In the genomic region with DNA sequence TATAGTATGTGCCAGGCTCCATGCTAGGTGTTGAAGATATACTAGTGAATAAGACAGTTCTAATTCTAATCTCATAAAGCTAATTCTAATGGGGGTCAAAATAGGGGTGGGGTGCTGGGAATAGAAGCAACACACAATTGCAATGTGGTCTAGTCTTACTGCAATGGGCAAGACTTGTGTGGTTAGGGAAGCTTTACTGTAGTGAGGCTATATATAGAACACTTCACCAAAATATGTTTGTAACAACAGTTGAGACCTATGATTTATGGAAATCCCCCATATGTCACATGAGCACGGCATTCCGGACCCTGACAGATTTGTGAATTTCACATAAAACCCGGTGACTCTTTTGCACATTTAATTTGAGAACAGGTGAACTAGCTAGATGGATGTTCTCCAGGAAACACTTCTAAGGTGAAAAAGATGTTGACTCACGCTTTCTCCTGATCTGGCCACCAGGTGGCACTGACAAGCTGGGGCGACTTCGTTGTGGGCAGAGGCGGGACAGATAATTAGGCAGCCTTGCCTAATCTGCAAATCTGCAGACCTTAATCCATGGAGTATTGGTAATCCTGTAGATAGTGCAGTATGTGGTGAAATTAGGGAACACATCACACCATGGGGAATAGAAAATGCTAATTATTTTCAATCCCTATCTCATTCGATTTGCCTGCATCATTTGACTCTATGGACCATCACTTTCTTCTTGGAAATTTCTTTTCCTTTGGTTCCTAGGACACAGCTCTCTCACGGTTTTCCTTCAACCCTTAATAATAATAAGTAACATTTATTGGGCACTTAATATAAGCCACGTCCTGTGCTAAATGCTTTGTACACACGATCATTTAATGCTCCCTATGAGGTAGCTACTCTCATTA, we compare ENCODE assay signal across 8 cellular contexts. TPM values are rescaled to one million over a fixed set of nuclear protein-coding genes. Genes with fewer than 3 reads are reported as not detected.
A peak's percentile ranks its signal among the peaks of the same experiment; 100 is the strongest.
DNase-seq lines count a peak whose midpoint lies in the region; ATAC-seq and TF ChIP-seq lines count a peak whose summit lies in the region.

No MANE protein-coding gene starts in this region.

- H3K27me3 Mint-ChIP-seq in CD14-positive monocyte (ENCODE audit: low read depth in 3 of 3), result peaks cover 17 to 26% (median 21%) of the 10 kb centered on the region in 3 donors

- H3K27ac ChIP-seq in body of pancreas, result no peak overlapping the region

- no peaks in the 10 kb centered on the region for H3K27me3 ChIP-seq in body of pancreas

- H3K4me1 ChIP-seq in body of pancreas, result peaks cover 16% of the 10 kb centered on the region

- H3K36me3 Mint-ChIP-seq in CD14-positive monocyte, result peaks cover 19 to 23% of the 10 kb centered on the region in 2 donors

- no peak for TF ChIP-seq POLR2A in body of pancreas (IDR thresholded peaks at IDR 0.05)

- intact Hi-C loops in CD14-positive monocyte (cut with micrococcal nuclease) (no loop called here), body of pancreas (cut with DNase I) (loop anchor here (5.0 to 10.0 kb wide), 2 partner anchors 50 to 167 kb away; no protein-coding TSS in a partner anchor)

- no peaks in the 10 kb centered on the region for H3K9me3 ChIP-seq in body of pancreas

- H3K4me3 ChIP-seq in body of pancreas, result no peak overlapping the region

- no peak overlapping the region for H3K4me3 Mint-ChIP-seq in CD14-positive monocyte

- WGBS in body of pancreas, 2 donors, result 16 to 20% methylated on average over 11 of the region's 11 CpGs

- TF ChIP-seq CTCF in CD14-positive monocyte (IDR thresholded peaks at IDR 0.05), result peak; percentile 86
- peak; percentile 75 to 92 (median 88) for TF ChIP-seq CTCF in body of pancreas (IDR thresholded peaks at IDR 0.05)

- H3K27ac Mint-ChIP-seq in CD14-positive monocyte, result no peak overlapping the region

- DNase-seq in CD14-positive monocyte (ENCODE audit: low spot score) (peak; percentile 61), NCI-H1694 (lab: John Stamatoyannopoulos, UW) (peak; percentile 42), UCSD-AML1 (lab: John Stamatoyannopoulos, UW; ENCODE audit: unreplicated experiment) (peak; percentile 43), body of pancreas (peak; percentile 71 to 82 (median 78)), islet precursor cell (peak; percentile 84)
- peak; percentile 81 to 82 for DNase-seq in stimulated activated CD4-positive, alpha-beta T cell treated with anti-CD3 and anti-CD28 coated beads, Interleukin-2, amount 100 ng/mL, for 24 hours

- H3K36me3 ChIP-seq in body of pancreas (replicated peaks in 1 of 2; ENCODE audit: insufficient read depth in 1 of 2, low read depth in 2 of 2), result peaks cover 0 to 4% of the 10 kb centered on the region in 2 donors

- H3K4me1 Mint-ChIP-seq in CD14-positive monocyte, result peaks cover 11% of the 10 kb centered on the region

- H3K9me3 Mint-ChIP-seq in CD14-positive monocyte, result no peaks in the 10 kb centered on the region

- ATAC-seq in GM21390 (IDR thresholded peaks at IDR 0.05; ENCODE audit: unreplicated experiment) (peak; percentile 61), body of pancreas (peak; percentile 66), HG02970 (IDR thresholded peaks at IDR 0.05; ENCODE audit: low FRiP score, unreplicated experiment) (no peak)

RNA-seq across cellular contexts. Expression of a gene that starts 37.7 kb away (rescaled TPM):
- 10 to 100 TPM; 25.9 to 35.4 TPM for polyA plus RNA-seq in CD14-positive monocyte
- total RNA-seq in body of pancreas, result 10 to 100 TPM; 10.1 to 29.7 TPM
